13 cellular contexts compared by ENCODE assay signal in genomic region chr18:525066-525797, GRCh38. TPM values are rescaled to one million over a fixed set of nuclear protein-coding genes. Genes with fewer than 3 reads are reported as not detected.
DNase-seq lines count a peak whose midpoint lies in the region; ATAC-seq and TF ChIP-seq lines count a peak whose summit lies in the region.
"Had no signal": no experiment of that assay in that cellular context is flagged by ENCODE, and none has a peak within 500 bp of the region (broad histone marks: within the 10 kb centered on the region; RNA-seq: fewer than 3 reads in every experiment).

No MANE protein-coding gene starts in this region.

- CTCF ChIA-PET in BJ (lab: Yijun Ruan, JAX) = interaction anchor here (1.4 kb wide), 1 partner anchor 46 kb away, joined by 4 read pairs; no protein-coding TSS in a partner anchor

- ATAC-seq in GM21619 (IDR thresholded peaks at IDR 0.05; ENCODE audit: unreplicated experiment) = no peak
- no peak for ATAC-seq in HG03378 (IDR thresholded peaks at IDR 0.05; ENCODE audit: unreplicated experiment)
- ATAC-seq: psoas muscle had no signal

- peaks cover 21% of the 10 kb centered on the region for H3K4me1 ChIP-seq in mesodermal cell (ENCODE audit: control insufficient read depth, insufficient read depth, low read length, poor library complexity, severe bottlenecking)
- H3K4me1 ChIP-seq: psoas muscle, tibial nerve had no signal

- no peaks in the 10 kb centered on the region for H3K36me3 ChIP-seq in BJ (ENCODE audit: control insufficient read depth, insufficient read depth, low read length)
- H3K36me3 ChIP-seq in mesodermal cell (ENCODE audit: control insufficient read depth, insufficient read depth, low read length) = no peaks in the 10 kb centered on the region
- H3K36me3 ChIP-seq: tibial nerve had no signal

- POLR2A ChIA-PET in BJ (lab: Charles Lee) = no interaction called here

- H3K27me3 ChIP-seq in BJ (ENCODE audit: control insufficient read depth, insufficient read depth, low read length) = no peaks in the 10 kb centered on the region
- H3K27me3 ChIP-seq: tibial nerve had no signal

- no peaks in the 10 kb centered on the region for H3K9me3 ChIP-seq in mesodermal cell (ENCODE audit: control insufficient read depth, low read length)
- H3K9me3 ChIP-seq: psoas muscle, tibial nerve had no signal

- peak overlapping the region; percentile 36 for H3K27ac ChIP-seq in mesodermal cell (ENCODE audit: low read depth, low read length, severe bottlenecking)
- H3K27ac ChIP-seq: psoas muscle, tibial nerve had no signal

- 100% methylated on average over 1 to 2 of the region's 6 CpGs for WGBS in mesodermal cell (ENCODE audit: insufficient coverage in 2 of 2), 2 experiments

- TF ChIP-seq CTCF in BJ (IDR thresholded peaks at IDR 0.05; ENCODE audit: insufficient read depth, low read depth, low read length) = no peak

- H3K4me3 ChIP-seq in BJ (ENCODE audit: low read depth, low read length) (no peak overlapping the region), mesodermal cell (ENCODE audit: extremely low read depth, insufficient read depth, low read length, poor library complexity, severe bottlenecking) (no peak overlapping the region)
- H3K4me3 ChIP-seq: psoas muscle, tibial nerve had no signal

- peak; percentile 41 for DNase-seq in BJ (ENCODE audit: low read depth)
- peak; percentile 14 for DNase-seq in LoVo (ENCODE audit: low spot score)
- DNase-seq in dermis blood vessel endothelial cell = peak; percentile 88
- no peak for DNase-seq in hippocampal formation (lab: John Stamatoyannopoulos, UW)
- no peak for DNase-seq in activated naive CD4-positive, alpha-beta T cell treated with Interleukin-2 at 50 U/mL for 16 hours
- DNase-seq: activated CD4-positive, alpha-beta T cell treated with anti-CD3 and anti-CD28 coated beads for 4 hours; C1 segment of cervical spinal cord; psoas muscle; SHP77 treated with DMSO at 0.1 percent for 48 hours had no signal

RNA-seq across cellular contexts. Expression of gene COLEC12, which starts 24.7 kb away (rescaled TPM):
- 41.1 and 55.1 TPM in 2 replicates for polyA plus RNA-seq in BJ (2011; rRNA removed)
- polyA minus RNA-seq in BJ (2011; rRNA and poly(A)+ RNA removed) = 24.7 and 26.9 TPM in 2 replicates
- 45.1 and 64.2 TPM in 2 replicates for total RNA-seq in dermis blood vessel endothelial cell
- polyA plus RNA-seq in mesodermal cell (2013, experiment 1 of 2) = 67.9 TPM
- 67.8 TPM for polyA plus RNA-seq in mesodermal cell (2013, experiment 2 of 2)

RNA-seq across cellular contexts. Expression of gene CETN1, which starts 54.9 kb away (rescaled TPM):
- polyA plus RNA-seq in BJ (2011; rRNA removed) = not detected in 2 replicates
- not detected in 2 replicates for polyA minus RNA-seq in BJ (2011; rRNA and poly(A)+ RNA removed)
- not detected in 2 replicates for total RNA-seq in dermis blood vessel endothelial cell
- polyA plus RNA-seq in mesodermal cell (2013, experiment 1 of 2) = not detected
- not detected for polyA plus RNA-seq in mesodermal cell (2013, experiment 2 of 2)
- total RNA-seq: psoas muscle, tibial nerve had no signal
- polyA plus RNA-seq: psoas muscle had no signal

Comparison
In these comparisons a context has a peak if more than half of its experiments do, and no peak if none do; other contexts are left out.
1. DNase-seq: peak in BJ (single experiment), LoVo (single experiment) and dermis blood vessel endothelial cell (single experiment); none in hippocampal formation (0 of 2) and activated naive CD4-positive, alpha-beta T cell treated with Interleukin-2 at 50 U/mL for 16 hours (single experiment).